Comparison of ENCODE assay signal across 20 cellular contexts in the genomic region with DNA sequence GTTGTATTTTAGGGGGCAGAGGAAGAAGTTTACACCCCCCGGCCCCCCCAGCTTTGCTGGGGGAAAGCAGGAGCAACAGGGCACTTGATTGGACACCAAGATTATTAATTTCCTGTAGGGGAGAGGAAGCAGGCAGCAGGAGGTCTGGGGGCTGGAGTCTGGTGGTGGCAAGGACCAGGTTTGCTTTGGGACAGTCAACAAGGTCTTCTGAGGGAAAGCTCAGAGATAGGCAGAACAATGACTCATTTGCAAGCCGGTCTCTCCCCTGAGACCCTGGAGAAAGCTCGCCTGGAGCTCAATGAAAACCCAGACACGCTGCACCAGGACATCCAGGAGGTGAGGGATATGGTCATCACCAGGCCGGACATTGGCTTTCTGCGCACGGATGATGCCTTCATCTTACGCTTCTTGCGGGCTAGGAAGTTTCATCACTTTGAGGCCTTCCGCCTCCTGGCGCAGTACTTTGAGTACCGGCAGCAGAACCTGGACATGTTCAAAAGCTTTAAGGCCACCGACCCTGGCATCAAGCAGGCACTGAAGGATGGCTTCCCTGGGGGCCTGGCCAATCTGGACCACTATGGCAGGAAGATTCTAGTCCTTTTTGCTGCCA. TPM values are rescaled to one million over a fixed set of nuclear protein-coding genes. Genes with fewer than 3 reads are reported as not detected.
"Had no signal": no experiment of that assay in that cellular context is flagged by ENCODE, and none has a peak within 500 bp of the region (broad histone marks: within the 10 kb centered on the region; RNA-seq: fewer than 3 reads in every experiment).

No MANE protein-coding gene starts in this region.

- H3K4me1 Mint-ChIP-seq: activated CD4-positive, alpha-beta T cell treated with anti-CD3 and anti-CD28 coated beads, Interleukin-2, amount 10 ng/mL, durations not matched to agents 24 days and 14 days; activated T-helper 17 cell treated with anti-CD3 and anti-CD28 coated beads, Interleukin-2, amount 50 U/mL, for 72 hours; immature natural killer cell; T-helper 17 cell had no signal

- H3K4me1 ChIP-seq: upper lobe of right lung had no signal

- H3K27ac ChIP-seq: lower lobe of right lung, suprapubic skin, upper lobe of right lung had no signal

- H3K9me3 ChIP-seq: lower lobe of right lung, suprapubic skin, upper lobe of right lung had no signal

- H3K9me3 Mint-ChIP-seq: activated B cell treated with CpG ODN at 0.5 μM for 24 hours; activated CD4-positive, alpha-beta T cell treated with anti-CD3 and anti-CD28 coated beads, Interleukin-2, amount 10 ng/mL, durations not matched to agents 24 days and 14 days; activated naive CD4-positive, alpha-beta T cell treated with anti-CD3 and anti-CD28 coated beads for 36 hours; activated T-helper 17 cell treated with anti-CD3 and anti-CD28 coated beads, Interleukin-2, amount 50 U/mL, for 72 hours had no signal

- DNase-seq: activated B cell treated with CpG ODN at 0.5 μM for 24 hours; activated CD4-positive, alpha-beta T cell treated with anti-CD3 and anti-CD28 coated beads, Interleukin-2, amount 10 ng/mL, durations not matched to agents 24 days and 14 days; activated naive CD4-positive, alpha-beta T cell treated with anti-CD3 and anti-CD28 coated beads for 36 hours; effector memory CD8-positive, alpha-beta T cell; hippocampal formation; immature natural killer cell; left cardiac atrium; lower lobe of right lung; naive B cell; stimulated activated CD4-positive, alpha-beta T cell treated with anti-CD3 and anti-CD28 coated beads, Interleukin-12 subunit alpha, Interleukin-12 subunit beta, amount 100 ng/mL, for 4 hours; stimulated activated naive CD8-positive, alpha-beta T cell treated with anti-CD3 and anti-CD28 coated beads, Interleukin-15, Interleukin-2, amounts not matched to agents 100 U/mL and 50 U/mL, for 24 hours; T-helper 17 cell; upper lobe of right lung had no signal

- H3K4me3 ChIP-seq: lower lobe of right lung, upper lobe of right lung had no signal

- ATAC-seq: activated T-helper 17 cell treated with anti-CD3 and anti-CD28 coated beads, Interleukin-2, amount 50 U/mL, for 72 hours; effector memory CD8-positive, alpha-beta T cell; left cardiac atrium; lower lobe of right lung; sciatic nerve; stimulated activated naive CD8-positive, alpha-beta T cell treated with anti-CD3 and anti-CD28 coated beads, Interleukin-15, Interleukin-2, amounts not matched to agents 100 U/mL and 50 U/mL, for 24 hours; T-helper 17 cell; upper lobe of right lung had no signal

- H3K4me3 Mint-ChIP-seq: activated B cell treated with CpG ODN at 0.5 μM for 24 hours; activated CD4-positive, alpha-beta T cell treated with anti-CD3 and anti-CD28 coated beads, Interleukin-2, amount 10 ng/mL, durations not matched to agents 24 days and 14 days; activated naive CD4-positive, alpha-beta T cell treated with anti-CD3 and anti-CD28 coated beads for 36 hours; activated T-helper 17 cell treated with anti-CD3 and anti-CD28 coated beads, Interleukin-2, amount 50 U/mL, for 72 hours; effector memory CD8-positive, alpha-beta T cell; immature natural killer cell; T-helper 17 cell had no signal

- H3K27ac Mint-ChIP-seq: activated B cell treated with CpG ODN at 0.5 μM for 24 hours; activated CD4-positive, alpha-beta T cell treated with anti-CD3 and anti-CD28 coated beads, Interleukin-2, amount 10 ng/mL, durations not matched to agents 24 days and 14 days; activated naive CD4-positive, alpha-beta T cell treated with anti-CD3 and anti-CD28 coated beads for 36 hours; activated T-helper 17 cell treated with anti-CD3 and anti-CD28 coated beads, Interleukin-2, amount 50 U/mL, for 72 hours; effector memory CD8-positive, alpha-beta T cell; immature natural killer cell; naive B cell; progenitor cell of endocrine pancreas; T-helper 17 cell had no signal

- H3K36me3 ChIP-seq: lower lobe of right lung, suprapubic skin, upper lobe of right lung had no signal

RNA-seq across cellular contexts. Expression of gene CLVS2, which starts 1.6 kb away (rescaled TPM):
- total RNA-seq: activated B cell treated with CpG ODN at 0.5 μM for 24 hours; activated CD4-positive, alpha-beta T cell treated with anti-CD3 and anti-CD28 coated beads, Interleukin-2, amount 10 ng/mL, durations not matched to agents 24 days and 14 days; activated naive CD4-positive, alpha-beta T cell treated with anti-CD3 and anti-CD28 coated beads for 36 hours; activated T-helper 17 cell treated with anti-CD3 and anti-CD28 coated beads, Interleukin-2, amount 50 U/mL, for 72 hours; cardiac septum; epithelial cell of proximal tubule; T-helper 17 cell; upper lobe of right lung had no signal
- polyA plus RNA-seq: adipose tissue, immature natural killer cell had no signal
